ENCODE assay signal across 33 cellular contexts in the genomic region with DNA sequence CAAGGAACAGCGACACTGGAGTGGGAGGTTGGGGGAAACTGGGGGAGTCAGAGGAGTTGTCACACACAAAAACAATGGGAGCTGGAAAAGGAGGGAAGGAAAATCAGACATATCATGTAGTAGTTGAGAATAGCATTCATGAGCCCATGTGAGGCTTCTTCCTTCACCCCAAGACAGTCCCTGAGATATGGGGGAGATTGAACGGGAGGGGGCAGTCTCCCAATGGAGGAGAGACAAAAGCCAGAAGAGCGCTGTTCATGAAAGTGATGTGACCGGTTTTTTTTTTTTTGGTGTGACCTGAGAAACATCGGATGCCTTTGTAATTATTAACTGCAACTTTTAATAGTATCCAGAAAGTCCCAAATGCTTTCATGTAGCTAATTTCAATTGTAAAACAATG.
"Had no signal": no experiment of that assay in that cellular context is flagged by ENCODE, and none has a peak within 500 bp of the region (broad histone marks: within the 10 kb centered on the region; RNA-seq: fewer than 3 reads in every experiment).

No MANE protein-coding gene starts in this region.

- FAIRE-seq: endometrium, endothelial cell of umbilical vein, TTC549 had no signal

- H3K36me3 ChIP-seq: adrenal gland, breast epithelium, cardiac muscle cell, colonic mucosa, esophagus squamous epithelium, gastroesophageal sphincter, heart right ventricle, WERI-Rb-1 had no signal

- H3K4me1 ChIP-seq: adrenal gland, body of pancreas, breast epithelium, colonic mucosa, esophagus squamous epithelium, gastroesophageal sphincter had no signal

- DNase-seq: activated B cell treated with CpG ODN at 0.5 μM for 24 hours; activated CD4-positive, alpha-beta T cell treated with anti-CD3 and anti-CD28 coated beads for 48 hours; activated CD4-positive, alpha-beta T cell treated with anti-CD3 and anti-CD28 coated beads, Interleukin-2, amount 50 U/mL, for 1 hour; activated CD4-positive, alpha-beta T cell treated with anti-CD3 and anti-CD28 coated beads, Interleukin-2, amount 50 U/mL, for 48 hours; activated CD8-positive, alpha-beta memory T cell treated with anti-CD3 and anti-CD28 coated beads for 24 hours; activated CD8-positive, alpha-beta T cell treated with anti-CD3 and anti-CD28 coated beads for 36 hours; activated effector memory CD4-positive, alpha-beta T cell treated with Interleukin-2 at 50 U/mL for 16 hours; activated gamma-delta T cell treated with Interleukin-2 at 50 U/mL for 16 hours; activated naive CD4-positive, alpha-beta T cell treated with anti-CD3 and anti-CD28 coated beads, Interleukin-2, amount 50 U/mL, for 16 hours; activated naive CD4-positive, alpha-beta T cell treated with Interleukin-2 at 50 U/mL for 16 hours; activated T-cell treated with anti-CD3 and anti-CD28 coated beads, Interleukin-2, amount 50 U/mL, for 4 hours; adrenal gland; amygdala; aorta; body of pancreas; central memory CD4-positive, alpha-beta T cell; cerebellar nuclear complex; colonic mucosa; effector CD8-positive, alpha-beta T cell; esophagus squamous epithelium; foreskin melanocyte; heart right ventricle; T-helper 2 cell; WERI-Rb-1 had no signal

- H3K9me3 ChIP-seq: adrenal gland, body of pancreas, breast epithelium, colonic mucosa, esophagus squamous epithelium, gastroesophageal sphincter, heart right ventricle had no signal

- H3K27ac ChIP-seq: adrenal gland, body of pancreas, breast epithelium, cardiac muscle cell, colonic mucosa, epithelial cell of prostate, esophagus squamous epithelium, gastroesophageal sphincter, heart right ventricle, WERI-Rb-1 had no signal

- H3K4me3 ChIP-seq: adrenal gland, body of pancreas, breast epithelium, cardiac muscle cell, colonic mucosa, esophagus squamous epithelium, gastroesophageal sphincter, heart right ventricle had no signal

- H3K27me3 ChIP-seq: adrenal gland, body of pancreas, breast epithelium, cardiac muscle cell, colonic mucosa, esophagus squamous epithelium, gastroesophageal sphincter, heart right ventricle had no signal

- ATAC-seq: activated CD4-positive, CD25-positive, alpha-beta regulatory T cell treated with anti-CD3 and anti-CD28 coated beads, Interleukin-2, amount 50 U/mL, for 24 hours; activated CD8-positive, alpha-beta T cell treated with anti-CD3 and anti-CD28 coated beads for 36 hours; activated T-cell treated with anti-CD3 and anti-CD28 coated beads, Interleukin-2, amount 50 U/mL, for 4 hours; activated T-helper 17 cell treated with anti-CD3 and anti-CD28 coated beads, Interleukin-2, amount 50 U/mL, for 72 hours; body of pancreas; gastroesophageal sphincter; heart right ventricle had no signal
